Comparison of ENCODE assay signal across 8 cellular contexts in genomic region chr12:49622501-49623141, GRCh38. TPM values are rescaled to one million over a fixed set of nuclear protein-coding genes. Genes with fewer than 3 reads are reported as not detected.
DNase-seq lines count a peak whose midpoint lies in the region; ATAC-seq and TF ChIP-seq lines count a peak whose summit lies in the region.

No MANE protein-coding gene starts in this region.

- H3K4me1 Mint-ChIP-seq in GM23338 (peaks cover 39% of the 10 kb centered on the region), endodermal cell (peaks cover 25% of the 10 kb centered on the region)

- TF ChIP-seq CTCF in GM23338 (conservative IDR thresholded peaks at IDR 0.05; ENCODE audit: low read depth in 2 of 2) (no peak), endodermal cell (conservative IDR thresholded peaks at IDR 0.05) (no peak), mucosa of descending colon (IDR thresholded peaks at IDR 0.05) (no peak)

- peak; percentile 64 for DNase-seq in GM23338 (ENCODE audit: low spot score)
- peak; percentile 12 for DNase-seq in LoVo (ENCODE audit: low spot score)
- peak; percentile 66 for DNase-seq in activated CD4-positive, alpha-beta T cell treated with anti-CD3 and anti-CD28 coated beads for 48 hours
- peak; percentile 85 for DNase-seq in endodermal cell
- peak in 2 of 3 donors; percentile 53 to 62 for DNase-seq in mucosa of descending colon
- DNase-seq in stimulated activated naive CD8-positive, alpha-beta T cell treated with anti-CD3 and anti-CD28 coated beads, Interleukin-15, Interleukin-2, amounts not matched to agents 100 U/mL and 50 U/mL, for 24 hours = peak; percentile 55
- DNase-seq in foreskin melanocyte = no peak

- H3K9me3 Mint-ChIP-seq in GM23338 (no peaks in the 10 kb centered on the region), endodermal cell (no peaks in the 10 kb centered on the region)

- H3K36me3 ChIP-seq in GM23338 (ENCODE audit: insufficient read depth) (no peaks in the 10 kb centered on the region), endodermal cell (ENCODE audit: control insufficient read depth, insufficient read depth, low read length) (no peaks in the 10 kb centered on the region), mucosa of descending colon (ENCODE audit: low read depth) (no peaks in the 10 kb centered on the region)

- H3K36me3 Mint-ChIP-seq in GM23338 (ENCODE audit: low read depth) (peaks cover 3% of the 10 kb centered on the region; the same call in 1 of the 3 replicates), endodermal cell (ENCODE audit: low read depth) (no peaks in the 10 kb centered on the region)

- H3K4me1 ChIP-seq in GM23338 (ENCODE audit: insufficient read depth) (peaks cover 31% of the 10 kb centered on the region), endodermal cell (ENCODE audit: control insufficient read depth, insufficient read depth, low read length) (no peaks in the 10 kb centered on the region), mucosa of descending colon (ENCODE audit: low read depth) (peaks cover 10% of the 10 kb centered on the region)

- H3K4me3 ChIP-seq in GM08714 (ENCODE audit: low read length) (peak overlapping the region; percentile 81), GM23338 (peak overlapping the region; percentile 87), endodermal cell (ENCODE audit: low read length) (peak overlapping the region; percentile 91), mucosa of descending colon (peak overlapping the region; percentile 22)

- H3K27ac Mint-ChIP-seq in GM23338 (peak overlapping the region; percentile 82), endodermal cell (peak overlapping the region; percentile 93)

- no peaks in the 10 kb centered on the region for H4K20me1 ChIP-seq in GM23338 (replicated peaks; ENCODE audit: insufficient read depth)

- H3K9me2 ChIP-seq in GM23338 (ENCODE audit: insufficient read depth) = no peaks in the 10 kb centered on the region

- intact Hi-C loops in mucosa of descending colon (cut with DNase I, micrococcal nuclease) = no loop called here

- peak overlapping the region; percentile 97 for H3K4me2 ChIP-seq in GM23338

- H2AFZ ChIP-seq in GM23338 = peak overlapping the region; percentile 98

- H3K79me2 ChIP-seq in GM23338 (replicated peaks; ENCODE audit: insufficient read depth) = no peaks in the 10 kb centered on the region

- peaks cover 12% of the 10 kb centered on the region for H3F3A ChIP-seq in GM23338 (replicated peaks; ENCODE audit: low read depth)

- H3K27me3 ChIP-seq in GM23338 (ENCODE audit: insufficient read depth) (peaks cover 15% of the 10 kb centered on the region; the same call in 1 of the 2 replicates), endodermal cell (ENCODE audit: control insufficient read depth, insufficient read depth, low read length, poor library complexity, severe bottlenecking) (no peaks in the 10 kb centered on the region)

- WGBS in endodermal cell (ENCODE audit: insufficient coverage in 1 of 2, insufficient read length in 1 of 2), 2 experiments = 5 to 7% methylated on average over 16 to 22 of the region's 22 CpGs

- H3K4me3 Mint-ChIP-seq in GM23338 (peak overlapping the region; percentile 85), endodermal cell (peak overlapping the region; percentile 77)

- H3K27me3 Mint-ChIP-seq in GM23338 (ENCODE audit: insufficient read depth, low read depth, poor library complexity) = peaks cover 17% of the 10 kb centered on the region
- H3K27me3 Mint-ChIP-seq in endodermal cell (ENCODE audit: insufficient read depth) = peaks cover 11% of the 10 kb centered on the region

- peak overlapping the region; percentile 90 for H3K27ac ChIP-seq in GM23338 (ENCODE audit: low read depth)
- peak overlapping the region; percentile 42 for H3K27ac ChIP-seq in endodermal cell (ENCODE audit: low read depth, low read length)

- H3K9me3 ChIP-seq in endodermal cell (ENCODE audit: control insufficient read depth, low read length) (no peaks in the 10 kb centered on the region), mucosa of descending colon (no peaks in the 10 kb centered on the region)

- peak overlapping the region; percentile 49 for H3K9ac ChIP-seq in endodermal cell (ENCODE audit: extremely low read depth, low read length, poor library complexity, severe bottlenecking)

- peak; percentile 61 for ATAC-seq in GM23338
- peak; percentile 57 for ATAC-seq in mucosa of descending colon
- peak; percentile 47 for ATAC-seq in stimulated activated naive CD8-positive, alpha-beta T cell treated with anti-CD3 and anti-CD28 coated beads, Interleukin-15, Interleukin-2, amounts not matched to agents 100 U/mL and 50 U/mL, for 24 hours

TF ChIP-seq in GM23338, 12 proteins besides CTCF, POLR2A, EP300 and RAD21 (continues in another document):
- TF ChIP-seq NANOG (IDR thresholded peaks at IDR 0.05; ENCODE audit: borderline replicate concordance) (no peak), ZNF114 (CRISPR knock-in tag; IDR thresholded peaks at IDR 0.05) (no peak), JUNB (IDR thresholded peaks at IDR 0.05; ENCODE audit: unreplicated experiment) (no peak), CREB1 (CRISPR knock-in tag; IDR thresholded peaks at IDR 0.05; ENCODE audit: low read depth) (no peak), ETS1 (IDR thresholded peaks at IDR 0.05) (no peak), EZH2 (IDR thresholded peaks at IDR 0.05; ENCODE audit: low read depth, unreplicated experiment) (no peak), STAT1 (IDR thresholded peaks at IDR 0.05; ENCODE audit: unreplicated experiment) (no peak), REST (IDR thresholded peaks at IDR 0.05; ENCODE audit: unreplicated experiment) (no peak)

RNA-seq across cellular contexts. Expression of gene PRPF40B, which starts 0.7 kb away (rescaled TPM):
- total RNA-seq in GM23338 (2014; rRNA removed; shearing (Covaris generic)) = 14.7 and 17.9 TPM in 2 replicates
- 16.7 and 19.0 TPM in 2 replicates for polyA plus RNA-seq in GM23338 (2016; fragmentation: Nextera tagmentation; extraction: Ambion mirVana)
- total RNA-seq in endodermal cell (10 to 100 TPM; 33.8 to 45.6 TPM), mucosa of descending colon (10 to 100 TPM; 11.5 to 27.2 (median 12.7) TPM)
- polyA plus RNA-seq in endodermal cell (2013, experiment 1 of 2) = 29.5 TPM
- polyA plus RNA-seq in endodermal cell (2013, experiment 2 of 2) = 25.0 TPM

RNA-seq across cellular contexts. Expression of gene FAM186B, which starts 17.2 kb away (rescaled TPM):
- 0.08 and 0.38 TPM in 2 replicates for total RNA-seq in GM23338 (2014; rRNA removed; shearing (Covaris generic))
- polyA plus RNA-seq in GM23338 (2016; fragmentation: Nextera tagmentation; extraction: Ambion mirVana) = 0.21 and 0.31 TPM in 2 replicates
- total RNA-seq in endodermal cell (under 1 TPM; 0.22 to 0.26 TPM), mucosa of descending colon (under 1 TPM; 0.35 to 0.63 (median 0.39) TPM)
- 0.18 TPM for polyA plus RNA-seq in endodermal cell (2013, experiment 1 of 2)
- polyA plus RNA-seq in endodermal cell (2013, experiment 2 of 2) = 0.08 TPM

RNA-seq across cellular contexts. Expression of gene MCRS1, which starts 54.7 kb away (rescaled TPM):
- total RNA-seq in GM23338 (2014; rRNA removed; shearing (Covaris generic)) = 97.6 and 105 TPM in 2 replicates
- 134 and 139 TPM in 2 replicates for polyA plus RNA-seq in GM23338 (2016; fragmentation: Nextera tagmentation; extraction: Ambion mirVana)
- total RNA-seq in endodermal cell (10 to 100 TPM; 97.5 to 98.9 TPM), mucosa of descending colon (10 to 100 TPM; 51.6 to 66.7 (median 55.9) TPM)
- polyA plus RNA-seq in endodermal cell (2013, experiment 1 of 2) = 65.0 TPM
- 59.2 TPM for polyA plus RNA-seq in endodermal cell (2013, experiment 2 of 2)

Comparison
In these comparisons a context has a peak if more than half of its experiments do, and no peak if none do; other contexts are left out.
1. H3K4me3 ChIP-seq: peak in every context shown above with its lines; median percentile 91 in endodermal cell; 87 in GM23338; 81 in GM08714; 22 in mucosa of descending colon.